7 cellular contexts compared by ENCODE assay signal in genomic region chr2:148875387-148876051, GRCh38. TPM values are rescaled to one million over a fixed set of nuclear protein-coding genes. Genes with fewer than 3 reads are reported as not detected.
DNase-seq lines count a peak whose midpoint lies in the region; ATAC-seq and TF ChIP-seq lines count a peak whose summit lies in the region.

No MANE protein-coding gene starts in this region.

- H3K9me3 Mint-ChIP-seq in activated naive CD8-positive, alpha-beta T cell treated with anti-CD3 and anti-CD28 coated beads for 36 hours = peaks cover 2% of the 10 kb centered on the region

- TF ChIP-seq POLR2A in uterus (IDR thresholded peaks at IDR 0.05) = no peak

- no peak overlapping the region for H2BK15ac ChIP-seq in mesenchymal stem cell (ENCODE audit: low read depth, poor library complexity, severe bottlenecking)

- H3K4me1 Mint-ChIP-seq in activated naive CD8-positive, alpha-beta T cell treated with anti-CD3 and anti-CD28 coated beads for 36 hours = peaks cover 7% of the 10 kb centered on the region

- H3K23ac ChIP-seq in mesenchymal stem cell (ENCODE audit: low read length in 2 of 2) = peak overlapping the region in 1 of 2 experiments; percentile 68

- DNase-seq in GM10266 (ENCODE audit: extremely low spot score) = peak; percentile 57
- peak; percentile 29 for DNase-seq in activated naive CD8-positive, alpha-beta T cell treated with anti-CD3 and anti-CD28 coated beads for 36 hours
- DNase-seq in mesenchymal stem cell = no peak
- no peak for DNase-seq in uterus
- no peak for DNase-seq in GM19238 (ENCODE audit: insufficient read length, low spot score)

- no peak overlapping the region for H2AK5ac ChIP-seq in mesenchymal stem cell (ENCODE audit: low read length, severe bottlenecking)

- 4% methylated on average over 5 of the region's 74 CpGs for WGBS in mesenchymal stem cell

- no peak overlapping the region for H3K27ac ChIP-seq in mesenchymal stem cell (ENCODE audit: low read length, poor library complexity, severe bottlenecking)
- H3K27ac ChIP-seq in uterus = no peak overlapping the region

- peaks cover 4% of the 10 kb centered on the region for H3K9me3 ChIP-seq in mesenchymal stem cell (ENCODE audit: control insufficient read depth, low read length)
- no peaks in the 10 kb centered on the region for H3K9me3 ChIP-seq in uterus

- no peak overlapping the region for H3K9ac ChIP-seq in mesenchymal stem cell (ENCODE audit: low read length)

- H3K79me1 ChIP-seq in mesenchymal stem cell (replicated peaks; ENCODE audit: low read length, poor library complexity, severe bottlenecking) = no peaks in the 10 kb centered on the region

- no peak overlapping the region for H2AFZ ChIP-seq in mesenchymal stem cell (ENCODE audit: low read depth, low read length)

- ATAC-seq in GM19468 (IDR thresholded peaks at IDR 0.05; ENCODE audit: extremely low read depth, unreplicated experiment) (peak; percentile 21), HG03457 (IDR thresholded peaks at IDR 0.05; ENCODE audit: unreplicated experiment) (peak; percentile 20)

- H3K4ac ChIP-seq in mesenchymal stem cell (ENCODE audit: low read depth in 1 of 2, low read length in 2 of 2) = no peak overlapping the region

- H3K4me3 Mint-ChIP-seq in activated naive CD8-positive, alpha-beta T cell treated with anti-CD3 and anti-CD28 coated beads for 36 hours = peak overlapping the region; percentile 88

- peaks cover 41 to 46% of the 10 kb centered on the region in 2 experiments for H3K27me3 ChIP-seq in mesenchymal stem cell (ENCODE audit: control insufficient read depth in 1 of 2, insufficient read depth in 1 of 2, low read length in 2 of 2)
- peaks cover 0 to 16% of the 10 kb centered on the region in 2 donors for H3K27me3 ChIP-seq in uterus

- H3K36me3 Mint-ChIP-seq in activated naive CD8-positive, alpha-beta T cell treated with anti-CD3 and anti-CD28 coated beads for 36 hours = peaks cover 8% of the 10 kb centered on the region

- intact Hi-C loops in uterus (cut with DNase I; ENCODE audit: low total_unique reads) = no loop called here

- H3K36me3 ChIP-seq in mesenchymal stem cell (ENCODE audit: control insufficient read depth in 1 of 2, insufficient read depth in 2 of 2, low read depth in 1 of 2, low read length in 2 of 2) (no peaks in the 10 kb centered on the region), uterus (no peaks in the 10 kb centered on the region)

- H3K4me3 ChIP-seq in mesenchymal stem cell (ENCODE audit: insufficient read depth in 1 of 2, low read depth in 1 of 2, low read length in 2 of 2) (peak overlapping the region in 1 of 2 experiments; percentile 51), uterus (peak overlapping the region; percentile 15 to 44)

- peaks cover 35% of the 10 kb centered on the region for H3K27me3 Mint-ChIP-seq in activated naive CD8-positive, alpha-beta T cell treated with anti-CD3 and anti-CD28 coated beads for 36 hours

- no peak overlapping the region for H2BK12ac ChIP-seq in mesenchymal stem cell (ENCODE audit: low read length in 2 of 2)

- H3K18ac ChIP-seq in mesenchymal stem cell (ENCODE audit: low read depth in 1 of 2, low read length in 2 of 2) = no peak overlapping the region

- H2BK120ac ChIP-seq in mesenchymal stem cell (ENCODE audit: low read depth, low read length) = no peak overlapping the region

- H3K27ac Mint-ChIP-seq in activated naive CD8-positive, alpha-beta T cell treated with anti-CD3 and anti-CD28 coated beads for 36 hours = no peak overlapping the region

- H3K4me1 ChIP-seq in mesenchymal stem cell (ENCODE audit: control insufficient read depth, insufficient read depth, low read depth, low read length) = peaks cover 17% of the 10 kb centered on the region
- peaks cover 0 to 9% of the 10 kb centered on the region in 2 donors for H3K4me1 ChIP-seq in uterus

- H4K91ac ChIP-seq in mesenchymal stem cell (ENCODE audit: low read length) = no peak overlapping the region

- H3K4me2 ChIP-seq in mesenchymal stem cell (ENCODE audit: low read length, poor library complexity, severe bottlenecking) = peak overlapping the region; percentile 61

- H4K8ac ChIP-seq in mesenchymal stem cell (ENCODE audit: low read length) = no peak overlapping the region

- TF ChIP-seq CTCF in GM10266 (IDR thresholded peaks at IDR 0.05; ENCODE audit: control insufficient read depth, insufficient read depth, low read depth, missing control alignments) = no peak
- TF ChIP-seq CTCF in uterus (IDR thresholded peaks at IDR 0.05) = no peak

- H3K14ac ChIP-seq in mesenchymal stem cell (ENCODE audit: low read length in 2 of 2) = no peak overlapping the region

- no peak overlapping the region for H2BK5ac ChIP-seq in mesenchymal stem cell (ENCODE audit: low read depth, low read length, poor library complexity, severe bottlenecking)

RNA-seq across cellular contexts. Expression of gene KIF5C, which starts 0.5 kb away (rescaled TPM):
- total RNA-seq in activated naive CD8-positive, alpha-beta T cell treated with anti-CD3 and anti-CD28 coated beads for 36 hours = 10 to 100 TPM; 15.3 to 19.7 TPM
- 0.15 TPM for polyA plus RNA-seq in mesenchymal stem cell (2013, experiment 1 of 2)
- polyA plus RNA-seq in mesenchymal stem cell (2013, experiment 2 of 2) = 0.21 TPM
- total RNA-seq in uterus = 10 to 100 TPM in 1 of 4 donors, 1 to 10 TPM in 2, under 1 TPM in 1; 0.77 to 11.0 (median 1.9) TPM

Comparison
In these comparisons a context has a peak if more than half of its experiments do, and no peak if none do; other contexts are left out.
1. DNase-seq: peak in GM10266 (single experiment) and activated naive CD8-positive, alpha-beta T cell treated with anti-CD3 and anti-CD28 coated beads for 36 hours (single experiment); none in mesenchymal stem cell (single experiment), uterus (0 of 2) and GM19238 (single experiment).